ENCODE assay signal across 8 cellular contexts in the genomic region with DNA sequence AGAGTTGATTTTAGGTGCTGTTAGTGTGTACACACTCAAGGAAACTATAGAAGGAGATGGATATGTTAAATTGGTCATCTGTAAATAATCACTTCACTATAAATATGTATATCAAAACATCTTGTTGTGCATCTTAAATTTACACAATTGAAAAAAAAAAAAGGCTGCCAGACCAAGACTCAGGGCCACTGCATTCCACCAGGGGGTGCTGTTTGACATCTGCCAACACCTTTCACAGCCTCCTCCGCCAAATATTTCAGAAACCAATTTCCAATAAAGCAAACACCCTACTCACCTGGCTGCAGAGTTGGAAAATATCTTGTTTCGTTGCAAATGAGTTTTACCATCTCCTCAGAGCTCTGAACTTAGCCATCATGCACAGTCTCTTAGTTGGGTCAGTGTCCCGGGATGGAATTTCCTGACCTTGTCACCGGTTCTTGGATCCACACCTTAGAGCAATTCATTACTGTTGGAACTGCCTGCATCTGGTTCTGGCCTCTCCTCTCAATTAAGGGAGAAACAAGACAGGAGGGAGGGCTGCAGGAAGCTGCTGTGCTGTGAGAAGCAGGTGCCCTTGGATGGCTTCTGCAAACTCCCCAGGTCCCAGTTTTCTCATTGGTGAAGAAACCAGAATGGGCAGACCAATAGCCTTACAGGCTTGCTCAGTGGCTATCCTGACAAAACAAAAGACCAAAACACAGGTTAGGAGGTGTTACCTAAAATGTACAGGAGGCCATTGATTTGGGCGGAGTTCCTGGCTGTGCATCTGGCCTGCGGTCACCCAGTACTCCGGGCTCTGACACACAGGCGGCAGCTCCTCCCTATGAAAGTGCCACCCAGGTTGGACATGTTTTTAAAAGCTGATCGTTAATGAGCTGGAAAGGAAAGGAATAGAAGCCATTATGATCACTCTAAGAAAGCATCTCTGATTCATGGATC.
A peak's percentile ranks its signal among the peaks of the same experiment; 100 is the strongest.
DNase-seq lines count a peak whose midpoint lies in the region; ATAC-seq and TF ChIP-seq lines count a peak whose summit lies in the region.

No MANE protein-coding gene starts in this region.

- TF ChIP-seq CTCF in GM10266 (IDR thresholded peaks at IDR 0.05; ENCODE audit: control insufficient read depth, insufficient read depth, low read depth, missing control alignments): peak; percentile 59

- DNase-seq in GM10266 (ENCODE audit: extremely low spot score) (peak; percentile 35), NCI-H1694 treated with DMSO at 0.1 percent for 48 hours (lab: John Stamatoyannopoulos, UW) (peak; percentile 33), dermis blood vessel endothelial cell (peak; percentile 44), midbrain (lab: John Stamatoyannopoulos, UW) (peak; percentile 42)
- DNase-seq in activated CD4-positive, alpha-beta T cell treated with anti-CD3 and anti-CD28 coated beads for 1 hour: peak; percentile 36
- peak; percentile 39 to 40 for DNase-seq in stimulated activated CD8-positive, alpha-beta memory T cell treated with anti-CD3 and anti-CD28 coated beads, Interleukin-7, amount 100 ng/mL, for 1 hour (ENCODE audit: low read depth in 2 of 2)

- ATAC-seq in HG03135 (IDR thresholded peaks at IDR 0.05; ENCODE audit: unreplicated experiment) (no peak), HG03460 (IDR thresholded peaks at IDR 0.05; ENCODE audit: unreplicated experiment) (no peak)
